Comparison of ENCODE assay signal across 8 cellular contexts in the genomic region with DNA sequence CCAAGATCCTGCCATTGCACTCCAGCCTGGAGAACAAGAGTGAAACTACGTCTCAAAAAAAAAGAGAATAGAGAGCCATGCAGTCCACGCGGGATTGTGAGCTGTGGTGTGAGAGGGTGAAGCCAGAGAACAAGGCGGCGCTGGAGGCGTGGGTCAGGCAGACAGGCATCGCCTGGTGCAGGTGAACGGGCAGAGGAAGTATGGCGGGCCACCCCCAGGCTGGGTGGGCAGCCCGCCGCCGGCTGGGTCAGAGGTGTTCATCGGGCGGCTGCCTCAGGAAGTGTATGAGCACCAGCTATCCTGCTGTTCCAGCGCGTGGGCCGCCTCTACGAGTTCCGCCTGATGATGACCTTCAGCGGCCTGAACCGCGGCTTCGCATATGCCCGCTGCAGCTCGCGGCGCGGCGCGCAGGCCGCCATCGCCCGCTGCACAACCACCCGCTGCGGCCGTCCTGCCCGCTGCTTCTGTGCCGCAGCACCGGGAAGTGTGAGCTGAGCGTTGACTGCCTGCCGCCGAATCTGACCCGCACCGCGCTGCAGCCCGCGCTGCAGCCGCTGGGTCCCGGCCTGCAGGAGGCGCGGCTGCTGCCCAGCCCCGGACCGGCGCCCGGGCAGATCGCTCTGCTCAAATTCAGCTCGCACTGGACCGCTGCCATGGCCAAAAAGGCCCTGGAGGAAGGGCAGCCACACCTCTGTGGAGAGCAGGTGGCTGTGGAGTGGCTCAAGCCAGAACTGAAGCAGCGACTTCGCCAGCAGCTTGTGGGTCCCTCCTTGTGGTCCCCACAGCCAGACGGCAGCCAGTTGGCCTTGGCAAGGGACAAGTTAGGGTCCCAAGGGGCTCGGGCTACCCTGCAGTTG.
DNase-seq lines count a peak whose midpoint lies in the region; TF ChIP-seq lines count a peak whose summit lies in the region.
"Not testable (repeated sequence)": the region's sequence is repeated elsewhere in the genome, so short reads cannot be mapped to it uniquely, and the experiment has no call there.

No MANE protein-coding gene starts in this region.

- H3K36me3 ChIP-seq in ACC112 (ENCODE audit: insufficient read depth, low read length); brain microvascular endothelial cell (replicated peaks); mesodermal cell (ENCODE audit: control insufficient read depth, insufficient read depth, low read length): not testable (repeated sequence)

- 6 to 8% methylated on average over 28 to 30 of the region's 62 CpGs for WGBS in mesodermal cell (ENCODE audit: insufficient coverage in 2 of 2), 2 experiments

- H3K9me3 Mint-ChIP-seq in activated CD4-positive, alpha-beta T cell treated with anti-CD3 and anti-CD28 coated beads, Interleukin-2, amount 10 ng/mL, durations not matched to agents 7 days and 5 days: not testable (repeated sequence)

- H3K79me2 ChIP-seq in ACC112 (ENCODE audit: control insufficient read depth, insufficient read depth, low read length, unreplicated experiment): peaks cover 29% of the 10 kb centered on the region

- H3K4me3 Mint-ChIP-seq in activated CD4-positive, alpha-beta T cell treated with anti-CD3 and anti-CD28 coated beads, Interleukin-2, amount 10 ng/mL, durations not matched to agents 7 days and 5 days: peak overlapping the region; percentile 97

- intact Hi-C loops in head of caudate nucleus (cut with DNase I): loop anchor here (5.0 kb wide), 1 partner anchor 676 kb away; no protein-coding TSS in a partner anchor

- TF ChIP-seq CTCF in GM13977 (IDR thresholded peaks at IDR 0.05; ENCODE audit: extremely low read depth, insufficient read depth, missing control alignments): peak; percentile 36
- peak; percentile 9 for TF ChIP-seq CTCF in brain microvascular endothelial cell (IDR thresholded peaks at IDR 0.05; ENCODE audit: low read depth, low read length, missing control alignments)

- not testable (repeated sequence) for H3K27me3 Mint-ChIP-seq in activated CD4-positive, alpha-beta T cell treated with anti-CD3 and anti-CD28 coated beads, Interleukin-2, amount 10 ng/mL, durations not matched to agents 7 days and 5 days

- POLR2A ChIA-PET in activated CD4-positive, alpha-beta T cell treated with anti-CD3 and anti-CD28 coated beads, Interleukin-2, amount 10 ng/mL, durations not matched to agents 7 days and 5 days (lab: Charles Lee): not testable (repeated sequence)

- in situ Hi-C loops in GM13977 (cut with MboI; ENCODE audit: low pct_unique_long_range_greater_than_20kb, low sequenced_read_pairs, unreplicated experiment): loop anchor here (25.0 kb wide), 1 partner anchor 1201 kb away; no protein-coding TSS in a partner anchor
- in situ Hi-C loops in brain microvascular endothelial cell (cut with HindIII; ENCODE audit: low pct_ligation_motif_present, low sequenced_read_pairs): not testable (repeated sequence)

- peaks cover 14% of the 10 kb centered on the region; the same call in 1 of the 2 replicates for H3K27me3 ChIP-seq in ACC112 (ENCODE audit: insufficient read depth, low read length)
- not testable (repeated sequence) for H3K27me3 ChIP-seq in brain microvascular endothelial cell (replicated peaks)

- H3K4me1 ChIP-seq in ACC112 (ENCODE audit: control insufficient read depth, insufficient read depth, low read length, unreplicated experiment); mesodermal cell (ENCODE audit: control insufficient read depth, insufficient read depth, low read length, poor library complexity, severe bottlenecking): not testable (repeated sequence)

- H3K27ac Mint-ChIP-seq in activated CD4-positive, alpha-beta T cell treated with anti-CD3 and anti-CD28 coated beads, Interleukin-2, amount 10 ng/mL, durations not matched to agents 7 days and 5 days: peak overlapping the region; percentile 90

- CTCF ChIA-PET in activated CD4-positive, alpha-beta T cell treated with anti-CD3 and anti-CD28 coated beads, Interleukin-2, amount 10 ng/mL, durations not matched to agents 7 days and 5 days (lab: Charles Lee): not testable (repeated sequence)

- peaks cover 12% of the 10 kb centered on the region for H3K36me3 Mint-ChIP-seq in activated CD4-positive, alpha-beta T cell treated with anti-CD3 and anti-CD28 coated beads, Interleukin-2, amount 10 ng/mL, durations not matched to agents 7 days and 5 days (ENCODE audit: low read depth)

- peak overlapping the region; percentile 11 for H2AFZ ChIP-seq in ACC112 (ENCODE audit: low read length, unreplicated experiment)

- H3K4me3 ChIP-seq in ACC112 (ENCODE audit: low read depth, low read length): peak overlapping the region; percentile 85
- peak overlapping the region; percentile 94 for H3K4me3 ChIP-seq in brain microvascular endothelial cell (ENCODE audit: low read depth, low read length)
- peak overlapping the region; percentile 79 for H3K4me3 ChIP-seq in mesodermal cell (ENCODE audit: extremely low read depth, insufficient read depth, low read length, poor library complexity, severe bottlenecking)
- peak overlapping the region in 6 of 7 experiments; percentile 14 to 65 (median 58) for H3K4me3 ChIP-seq in skin epidermis

- DNase-seq in GM13977 (ENCODE audit: low spot score) (peak; percentile 51), LoVo (ENCODE audit: low spot score) (peak; percentile 49), head of caudate nucleus (peak in 28 of 42 donors; percentile 11 to 64 (median 38))
- DNase-seq in activated CD4-positive, alpha-beta T cell treated with anti-CD3 and anti-CD28 coated beads, Interleukin-2, amount 10 ng/mL, durations not matched to agents 7 days and 5 days: peak; percentile 49
- not testable (repeated sequence) for DNase-seq in brain microvascular endothelial cell

- H3K9me3 ChIP-seq in mesodermal cell (ENCODE audit: control insufficient read depth, low read length): not testable (repeated sequence)

- peaks cover 25% of the 10 kb centered on the region for H3K4me1 Mint-ChIP-seq in activated CD4-positive, alpha-beta T cell treated with anti-CD3 and anti-CD28 coated beads, Interleukin-2, amount 10 ng/mL, durations not matched to agents 7 days and 5 days

- not testable (repeated sequence) for H3K27ac ChIP-seq in ACC112 (ENCODE audit: low read depth, low read length); brain microvascular endothelial cell; mesodermal cell (ENCODE audit: low read depth, low read length, severe bottlenecking)
- peak overlapping the region in 12 of 21 experiments; percentile 86 to 97 (median 90) for H3K27ac ChIP-seq in skin epidermis
